20 cellular contexts compared by ENCODE assay signal in genomic region chr6:35483062-35483461, GRCh38. TPM values are rescaled to one million over a fixed set of nuclear protein-coding genes. Genes with fewer than 3 reads are reported as not detected.
DNase-seq lines count a peak whose midpoint lies in the region; ATAC-seq and TF ChIP-seq lines count a peak whose summit lies in the region.
"Had no signal": no experiment of that assay in that cellular context is flagged by ENCODE, and none has a peak within 500 bp of the region (broad histone marks: within the 10 kb centered on the region; RNA-seq: fewer than 3 reads in every experiment).

No MANE protein-coding gene starts in this region.

- no peaks in the 10 kb centered on the region for H3K27me3 ChIP-seq in rectal smooth muscle tissue (ENCODE audit: control insufficient read depth, insufficient read depth, low read length)
- no peaks in the 10 kb centered on the region for H3K27me3 ChIP-seq in SK-N-SH (ENCODE audit: insufficient read depth)

- peak overlapping the region; percentile 70 for H3K27ac Mint-ChIP-seq in WTC11
- peak overlapping the region; percentile 43 for H3K27ac Mint-ChIP-seq in glutamatergic neuron (ENCODE audit: unreplicated experiment)

- CTCF ChIA-PET in HEK293 (lab: Yijun Ruan, JAX) (interaction anchor here (0.8 to 1.4 kb wide), 3 partner anchors 10 to 38 kb away, joined by 3 to 5 read pairs (median 3); no protein-coding TSS in a partner anchor), WTC11 (lab: Charles Lee) (interaction anchor here (0.5 to 1.5 kb wide), 2 partner anchors 33 to 39 kb away, joined by 3 read pairs; no protein-coding TSS in a partner anchor), SK-N-SH (lab: Yijun Ruan, JAX) (interaction anchor here (2.1 kb wide), 1 partner anchor 140 kb away, joined by 5 read pairs; no protein-coding TSS in a partner anchor)

- H3K4me1 ChIP-seq in HEK293 (ENCODE audit: control insufficient read depth, insufficient read depth, low read length) (no peaks in the 10 kb centered on the region; the same call in 1 of the 2 replicates), rectal smooth muscle tissue (ENCODE audit: control insufficient read depth, insufficient read depth, low read length) (peaks cover 29% of the 10 kb centered on the region), SK-N-SH (ENCODE audit: control insufficient read depth in 1 of 2, insufficient read depth in 2 of 2, low read depth in 1 of 2, low read length in 1 of 2) (peaks cover 6 to 10% of the 10 kb centered on the region in 2 experiments; a peak in 2 of 4 replicates)

- ATAC-seq in WTC11: no peak
- ATAC-seq: SK-N-SH treated with all-trans-retinoic acid at 6 μM for 48 hours had no signal

- no peaks in the 10 kb centered on the region for H4K20me1 ChIP-seq in SK-N-SH (ENCODE audit: insufficient read depth)

- DNase-seq in WTC11 (ENCODE audit: low spot score) (no peak), glutamatergic neuron (no peak), NCI-H2029 (lab: John Stamatoyannopoulos, UW) (no peak), NAMALWA (ENCODE audit: low spot score) (no peak), SK-N-SH (no peak), DMS53 treated with DMSO at 0.1 percent for 48 hours (lab: John Stamatoyannopoulos, UW; ENCODE audit: unreplicated experiment) (no peak)
- DNase-seq: DMS 273 treated with DMSO at 0.1 percent for 48 hours, GF-D8, MV-4-11, NCI-H1417 treated with DMSO at 0.1 percent for 48 hours, NCI-H2081, NCI-H748 treated with DMSO at 0.1 percent for 48 hours, PC-9 had no signal

- H3K4me1 Mint-ChIP-seq in WTC11 (peaks cover 29% of the 10 kb centered on the region), glutamatergic neuron (ENCODE audit: low read depth, unreplicated experiment) (peaks cover 13% of the 10 kb centered on the region)

- no peaks in the 10 kb centered on the region for H3K9me3 ChIP-seq in HEK293 (ENCODE audit: control insufficient read depth, insufficient read depth, low read depth, low read length)
- no peaks in the 10 kb centered on the region for H3K9me3 ChIP-seq in SK-N-SH

- POLR2A ChIA-PET in HEK293 (lab: Yijun Ruan, JAX): interaction anchor here (15.4 kb wide), 1 partner anchor 11 kb away, joined by 198 read pairs; the partner anchor contains the start of gene RPL10A
- POLR2A ChIA-PET in WTC11 (lab: Charles Lee): interaction anchor here (5.6 kb wide), 1 partner anchor 10 kb away, joined by 54 read pairs; no protein-coding TSS in a partner anchor
- POLR2A ChIA-PET in SK-N-SH (lab: Yijun Ruan, JAX): interaction anchor here (2.5 kb wide), 1 partner anchor 11 kb away, joined by 9 read pairs; no protein-coding TSS in a partner anchor

- H3K36me3 Mint-ChIP-seq in WTC11: peaks cover 13% of the 10 kb centered on the region
- no peaks in the 10 kb centered on the region for H3K36me3 Mint-ChIP-seq in glutamatergic neuron (ENCODE audit: unreplicated experiment)

- no peak overlapping the region for H3K9ac ChIP-seq in rectal smooth muscle tissue (ENCODE audit: low read length)
- H3K9ac ChIP-seq in SK-N-SH: no peak overlapping the region

- H3K27me3 Mint-ChIP-seq in WTC11 (ENCODE audit: low read depth) (no peaks in the 10 kb centered on the region), glutamatergic neuron (ENCODE audit: unreplicated experiment) (peaks cover 6% of the 10 kb centered on the region)

- H3K4me3 ChIP-seq in HEK293 (ENCODE audit: low read depth, low read length) (no peak overlapping the region), rectal smooth muscle tissue (ENCODE audit: low read length) (no peak overlapping the region), SK-N-SH (ENCODE audit: low read depth in 2 of 2, low read length in 1 of 2) (no peak overlapping the region)
- H3K4me3 ChIP-seq: PC-9 had no signal

- no peak overlapping the region for H3K4me2 ChIP-seq in SK-N-SH
- H3K4me2 ChIP-seq: PC-9 had no signal

- no peak for TF ChIP-seq EP300 in SK-N-SH (IDR thresholded peaks at IDR 0.05; ENCODE audit: borderline replicate concordance in 1 of 2, low read depth in 1 of 2, low read length in 1 of 2)

- H3K4me3 Mint-ChIP-seq in WTC11 (no peak overlapping the region), glutamatergic neuron (ENCODE audit: unreplicated experiment) (no peak overlapping the region)

- 95% methylated on average over 4 of the region's 4 CpGs for WGBS in SK-N-SH (ENCODE audit: low lambda C conversion rate)

- H3K36me3 ChIP-seq in HEK293 (ENCODE audit: control insufficient read depth in 2 of 2, insufficient read depth in 1 of 2, low read length in 2 of 2) (peaks cover 0 to 29% of the 10 kb centered on the region in 2 experiments; a peak in 1 of 3 replicates), rectal smooth muscle tissue (ENCODE audit: control insufficient read depth, insufficient read depth, low read length) (peaks cover 16% of the 10 kb centered on the region), SK-N-SH (replicated peaks in 1 of 2; ENCODE audit: control insufficient read depth in 1 of 2, insufficient read depth in 2 of 2, low read length in 1 of 2) (peaks cover 0 to 3% of the 10 kb centered on the region in 2 experiments)

- H3K27ac ChIP-seq in HEK293 (ENCODE audit: extremely low read depth, low read depth, low read length): no peak overlapping the region
- H3K27ac ChIP-seq in rectal smooth muscle tissue (ENCODE audit: low read depth, low read length): peak overlapping the region; percentile 43
- no peak overlapping the region for H3K27ac ChIP-seq in SK-N-SH (ENCODE audit: low read depth in 2 of 2, low read length in 1 of 2)
- H3K27ac ChIP-seq: C4-2B, PC-9 had no signal

- TF ChIP-seq RAD21 in SK-N-SH (IDR thresholded peaks at IDR 0.05; ENCODE audit: low read length): no peak

- H3F3A ChIP-seq in SK-N-SH (replicated peaks; ENCODE audit: insufficient read depth): no peaks in the 10 kb centered on the region

- peaks cover 13% of the 10 kb centered on the region; the same call in 1 of the 2 replicates for H3K79me2 ChIP-seq in SK-N-SH (ENCODE audit: insufficient read depth)

- no peaks in the 10 kb centered on the region for H3K9me2 ChIP-seq in SK-N-SH

- TF ChIP-seq CTCF in HEK293 (tag by site-specific recombination; IDR thresholded peaks at IDR 0.05) (no peak), WTC11 (IDR thresholded peaks at IDR 0.05) (no peak), glutamatergic neuron (IDR thresholded peaks at IDR 0.05; ENCODE audit: partially characterized antibody, unreplicated experiment) (no peak), SK-N-SH (IDR thresholded peaks at IDR 0.05) (no peak)

- no peak overlapping the region for H2AFZ ChIP-seq in SK-N-SH (ENCODE audit: low read depth)
- H2AFZ ChIP-seq: PC-9 had no signal

- H3K9me3 Mint-ChIP-seq in WTC11: no peaks in the 10 kb centered on the region
- peaks cover 4% of the 10 kb centered on the region for H3K9me3 Mint-ChIP-seq in glutamatergic neuron (ENCODE audit: unreplicated experiment)

TF ChIP-seq in HEK293, 187 proteins besides CTCF, POLR2A, EP300 and RAD21 (continues in another document):
- TF ChIP-seq ZNF433 (tag by site-specific recombination; IDR thresholded peaks at IDR 0.05; ENCODE audit: low read depth): no peak
- peak; percentile 26; the same call in 1 of the 2 replicates for TF ChIP-seq ZFHX2 (tag by site-specific recombination; conservative IDR thresholded peaks at IDR 0.05)

TF ChIP-seq in WTC11, 78 proteins besides CTCF, POLR2A, EP300 and RAD21 (continues in another document):
- no peak for TF ChIP-seq GABPB1 (CRISPR knock-in tag; IDR thresholded peaks at IDR 0.05)
- TF ChIP-seq NR1H2 (CRISPR knock-in tag; IDR thresholded peaks at IDR 0.05): no peak
- no peak for TF ChIP-seq FOXJ3 (CRISPR knock-in tag; IDR thresholded peaks at IDR 0.05; ENCODE audit: borderline replicate concordance)
- no peak for TF ChIP-seq JUN (CRISPR knock-in tag; IDR thresholded peaks at IDR 0.05)
- TF ChIP-seq NFYB (CRISPR knock-in tag; conservative IDR thresholded peaks at IDR 0.05; ENCODE audit: low read depth): no peak
- TF ChIP-seq, protein P1, sequence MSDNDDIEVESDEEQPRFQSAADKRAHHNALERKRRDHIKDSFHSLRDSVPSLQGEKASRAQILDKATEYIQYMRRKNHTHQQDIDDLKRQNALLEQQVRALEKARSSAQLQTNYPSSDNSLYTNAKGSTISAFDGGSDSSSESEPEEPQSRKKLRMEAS (CRISPR knock-in tag; IDR thresholded peaks at IDR 0.05): no peak
- no peak for TF ChIP-seq ZNF138 (CRISPR knock-in tag; conservative IDR thresholded peaks at IDR 0.05)
- TF ChIP-seq ZNF317 (CRISPR knock-in tag; IDR thresholded peaks at IDR 0.05; ENCODE audit: borderline replicate concordance, low read depth): no peak

TF ChIP-seq in SK-N-SH, 30 proteins besides CTCF, POLR2A, EP300 and RAD21 (continues in another document):
- TF ChIP-seq NRF1 (IDR thresholded peaks at IDR 0.05; ENCODE audit: low read depth, low read length) (no peak), IRF3 (IDR thresholded peaks at IDR 0.05; ENCODE audit: low read depth, low read length) (no peak), TAF1 (IDR thresholded peaks at IDR 0.05; ENCODE audit: borderline replicate concordance, low read depth, low read length) (no peak)

RNA-seq across cellular contexts. Expression of gene TEAD3, which starts 13.8 kb away (rescaled TPM):
- 32.0 to 34.3 TPM (median 33.9 TPM) in 3 replicates for total RNA-seq in WTC11 (2021)
- total RNA-seq in glutamatergic neuron (ENCODE audit: unreplicated experiment): 50.0 TPM
- polyA plus RNA-seq in SK-N-SH (2012; rRNA removed): 5.2 and 7.1 TPM in 2 replicates
- 3.6 and 6.1 TPM in 2 replicates for polyA plus RNA-seq in SK-N-SH (2012; cell fraction: cytosol; rRNA removed)
- 16.1 and 20.1 TPM in 2 replicates for polyA plus RNA-seq in SK-N-SH (2012; cell fraction: nucleus; rRNA removed)

RNA-seq across cellular contexts. Expression of gene RPL10A, which starts 14.9 kb away (rescaled TPM):
- total RNA-seq in WTC11 (2021): 1,829 to 2,044 TPM (median 2,031 TPM) in 3 replicates
- 690 TPM for total RNA-seq in glutamatergic neuron (ENCODE audit: unreplicated experiment)
- polyA plus RNA-seq in SK-N-SH (2012; rRNA removed): 2,393 and 3,548 TPM in 2 replicates
- polyA plus RNA-seq in SK-N-SH (2012; cell fraction: cytosol; rRNA removed): 2,837 and 3,167 TPM in 2 replicates
- polyA plus RNA-seq in SK-N-SH (2012; cell fraction: nucleus; rRNA removed): 1,325 and 1,532 TPM in 2 replicates

RNA-seq across cellular contexts. Expression of gene TULP1, which starts 29.6 kb away (rescaled TPM):
- total RNA-seq in WTC11 (2021): 2.9 to 4.3 TPM (median 3.4 TPM) in 3 replicates
- not detected for total RNA-seq in glutamatergic neuron (ENCODE audit: unreplicated experiment)
- not detected in 2 replicates for polyA plus RNA-seq in SK-N-SH (2012; rRNA removed)
- polyA plus RNA-seq in SK-N-SH (2012; cell fraction: cytosol; rRNA removed): not detected in 2 replicates
- polyA plus RNA-seq in SK-N-SH (2012; cell fraction: nucleus; rRNA removed): not detected in 2 replicates
- total RNA-seq: Daoy, H4, NCI-H460, PC-9 had no signal

RNA-seq across cellular contexts. Expression of gene FANCE, which starts 30.9 kb away (rescaled TPM):
- 15.7 to 22.3 TPM (median 17.6 TPM) in 3 replicates for total RNA-seq in WTC11 (2021)
- 33.4 TPM for total RNA-seq in glutamatergic neuron (ENCODE audit: unreplicated experiment)
- polyA plus RNA-seq in SK-N-SH (2012; rRNA removed): 5.8 and 6.5 TPM in 2 replicates
- polyA plus RNA-seq in SK-N-SH (2012; cell fraction: cytosol; rRNA removed): 4.0 and 5.4 TPM in 2 replicates
- 6.0 and 6.1 TPM in 2 replicates for polyA plus RNA-seq in SK-N-SH (2012; cell fraction: nucleus; rRNA removed)
